Comparison of ENCODE assay signal across 4 cellular contexts in the genomic region with DNA sequence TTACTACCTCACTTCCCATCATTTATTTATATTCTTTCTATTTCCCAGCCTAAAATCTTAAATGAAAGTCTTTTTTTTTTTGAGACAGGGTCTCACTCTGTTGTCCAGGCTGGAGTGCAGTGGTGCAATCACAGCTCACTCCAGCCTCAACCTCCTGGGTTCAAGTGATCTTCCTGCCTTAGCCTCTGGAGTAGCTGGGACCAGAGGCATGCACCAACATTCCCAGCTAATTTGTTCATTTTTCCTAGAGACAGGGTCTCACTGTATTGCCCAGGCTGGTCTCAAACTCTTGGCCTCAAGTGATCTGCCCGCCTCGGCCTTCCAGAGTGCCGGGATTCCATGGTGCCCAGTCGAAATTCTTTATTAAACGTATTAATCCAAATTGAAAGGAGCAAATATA. TPM values are rescaled to one million over a fixed set of nuclear protein-coding genes. Genes with fewer than 3 reads are reported as not detected.
"Had no signal": no experiment of that assay in that cellular context is flagged by ENCODE, and none has a peak within 500 bp of the region (broad histone marks: within the 10 kb centered on the region; RNA-seq: fewer than 3 reads in every experiment).

No MANE protein-coding gene starts in this region.

RNA-seq across cellular contexts. Expression of a gene that starts 7.4 kb away (rescaled TPM):
- total RNA-seq: LHCN-M2, M059J, MCF 10A, NCI-H460 had no signal

RNA-seq across cellular contexts. Expression of a gene that starts 46.1 kb away (rescaled TPM):
- total RNA-seq: LHCN-M2, M059J had no signal
